19 cellular contexts compared by ENCODE assay signal in the genomic region with DNA sequence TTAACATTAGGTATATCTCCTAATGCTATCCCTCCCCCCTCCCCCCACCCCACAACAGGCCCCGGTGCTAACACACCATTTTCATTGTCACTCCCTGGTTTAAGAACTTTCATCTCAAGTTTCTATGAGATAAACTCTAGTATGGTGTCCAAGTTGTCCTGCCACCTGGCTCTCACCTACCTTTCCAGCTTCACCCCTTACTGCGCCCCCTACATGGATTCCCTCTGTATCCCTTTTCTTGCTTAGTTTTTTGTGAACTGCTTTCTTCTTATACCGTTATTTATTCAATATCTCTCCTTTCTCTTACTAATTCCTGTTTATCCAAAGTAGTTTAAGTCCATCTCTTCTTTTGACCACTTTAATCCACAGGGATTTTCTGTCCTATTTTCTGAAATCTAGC. TPM values are rescaled to one million over a fixed set of nuclear protein-coding genes. Genes with fewer than 3 reads are reported as not detected.
A peak's percentile ranks its signal among the peaks of the same experiment; 100 is the strongest.
DNase-seq lines count a peak whose midpoint lies in the region; ATAC-seq and TF ChIP-seq lines count a peak whose summit lies in the region.
"Had no signal": no experiment of that assay in that cellular context is flagged by ENCODE, and none has a peak within 500 bp of the region (broad histone marks: within the 10 kb centered on the region; RNA-seq: fewer than 3 reads in every experiment).

No MANE protein-coding gene starts in this region.

- no peaks in the 10 kb centered on the region for H3K9me3 ChIP-seq in DND-41 (ENCODE audit: insufficient read depth, low read length, severe bottlenecking)
- H3K9me3 ChIP-seq in right lobe of liver = no peaks in the 10 kb centered on the region
- H3K9me3 ChIP-seq: colonic mucosa, left lung, Peyer's patch, SJSA1 had no signal

- peaks cover 87% of the 10 kb centered on the region for H3K79me2 ChIP-seq in ACC112 (ENCODE audit: control insufficient read depth, insufficient read depth, low read length, unreplicated experiment)
- H3K79me2 ChIP-seq in DND-41 (ENCODE audit: insufficient read depth, low read length) = peaks cover 80% of the 10 kb centered on the region

- no peaks in the 10 kb centered on the region for H3K27me3 Mint-ChIP-seq in WTC11 (ENCODE audit: low read depth)

- H3K4me3 ChIP-seq in ACC112 (ENCODE audit: low read depth, low read length) = no peak overlapping the region
- H3K4me3 ChIP-seq in DND-41 (ENCODE audit: low read depth in 1 of 2, low read length in 2 of 2) = no peak overlapping the region
- no peak overlapping the region for H3K4me3 ChIP-seq in right lobe of liver
- H3K4me3 ChIP-seq: colonic mucosa, left lung, Peyer's patch, SJSA1 had no signal

- no peaks in the 10 kb centered on the region for H3K36me3 ChIP-seq in ACC112 (ENCODE audit: insufficient read depth, low read length)
- no peaks in the 10 kb centered on the region for H3K36me3 ChIP-seq in DND-41 (ENCODE audit: insufficient read depth, low read length)
- H3K36me3 ChIP-seq in right lobe of liver = no peaks in the 10 kb centered on the region
- H3K36me3 ChIP-seq: colonic mucosa, left lung, Peyer's patch, SJSA1 had no signal

- POLR2A ChIA-PET in WTC11 (lab: Charles Lee) = no interaction called here

- H3K4me3 Mint-ChIP-seq in WTC11 = no peak overlapping the region

- H3K9ac ChIP-seq in DND-41 (ENCODE audit: low read depth, low read length) = no peak overlapping the region

- H3K36me3 Mint-ChIP-seq in WTC11 = peaks cover 12% of the 10 kb centered on the region

- H3K27ac ChIP-seq in ACC112 (ENCODE audit: low read depth, low read length) (0 out of 2 replicates have a peak overlapping the region, but pooled peaks have one; percentile 6), DND-41 (ENCODE audit: low read length) (no peak overlapping the region), right lobe of liver (peak overlapping the region in 2 of 3 donors; percentile 13 to 37)
- H3K27ac ChIP-seq: colonic mucosa, left lung, Peyer's patch, SJSA1 had no signal

- peaks cover 4% of the 10 kb centered on the region; the same call in 1 of the 2 replicates for H4K20me1 ChIP-seq in DND-41 (ENCODE audit: insufficient read depth, low read length)

- peak; percentile 3 for TF ChIP-seq CTCF in DND-41 (IDR thresholded peaks at IDR 0.05; ENCODE audit: borderline replicate concordance, extremely low read depth, low read length, poor library complexity, severe bottlenecking)
- TF ChIP-seq CTCF in WTC11 (IDR thresholded peaks at IDR 0.05) = no peak
- TF ChIP-seq CTCF in right lobe of liver (IDR thresholded peaks at IDR 0.05) = no peak

- H3K27me3 ChIP-seq in ACC112 (ENCODE audit: insufficient read depth, low read length) (no peaks in the 10 kb centered on the region), DND-41 (ENCODE audit: insufficient read depth, low read length, poor library complexity) (no peaks in the 10 kb centered on the region), right lobe of liver (no peaks in the 10 kb centered on the region)
- H3K27me3 ChIP-seq: colonic mucosa, left lung, Peyer's patch, SJSA1 had no signal

- intact Hi-C loops in right lobe of liver (cut with DNase I) = no loop called here

- no peak for ATAC-seq in DND-41 (ENCODE audit: insufficient read depth, low read depth)
- ATAC-seq in WTC11 = peak; percentile 53; the same call in 1 of the 2 replicates
- ATAC-seq in right lobe of liver = no peak
- no peak for ATAC-seq in HG03095 (IDR thresholded peaks at IDR 0.05; ENCODE audit: unreplicated experiment)
- ATAC-seq in HG03521 (IDR thresholded peaks at IDR 0.05; ENCODE audit: unreplicated experiment) = no peak

- 84% methylated on average over 3 of the region's 3 CpGs for WGBS in right lobe of liver (ENCODE audit: insufficient coverage, low coverage, low lambda C conversion rate, missing lambda C conversion rate)

- no peak overlapping the region for H3K4me2 ChIP-seq in DND-41 (ENCODE audit: insufficient read depth, low read length)

- DNase-seq in DND-41 (no peak), WTC11 (ENCODE audit: low spot score) (no peak), right lobe of liver (no peak), NCI-H1417 treated with DMSO at 0.1 percent for 48 hours (lab: John Stamatoyannopoulos, UW) (no peak)
- no peak for DNase-seq in activated CD4-positive, alpha-beta T cell treated with anti-CD3 and anti-CD28 coated beads, Interleukin-2, amount 50 U/mL, for 48 hours
- DNase-seq: activated CD4-positive, alpha-beta T cell treated with anti-CD3 and anti-CD28 coated beads for 4 hours; activated CD8-positive, alpha-beta memory T cell treated with anti-CD3 and anti-CD28 coated beads, Interleukin-2, amount 50 U/mL, for 48 hours; activated naive CD4-positive, alpha-beta T cell treated with Interleukin-2 at 50 U/mL for 16 hours; colonic mucosa; left lung; NCI-H1694; NCI-H2227 treated with DMSO at 0.1 percent for 48 hours; Peyer's patch; right cardiac atrium; stimulated activated CD4-positive, alpha-beta T cell treated with anti-CD3 and anti-CD28 coated beads, Interleukin-15, amount 100 ng/mL, for 24 hours had no signal

- no peak overlapping the region for H2AFZ ChIP-seq in ACC112 (ENCODE audit: low read length, unreplicated experiment)
- H2AFZ ChIP-seq in DND-41 (ENCODE audit: low read depth, low read length) = no peak overlapping the region

- H3K9me3 Mint-ChIP-seq in WTC11 = peaks cover 4% of the 10 kb centered on the region; the same call in 1 of the 2 replicates

- H3K4me1 ChIP-seq in ACC112 (ENCODE audit: control insufficient read depth, insufficient read depth, low read length, unreplicated experiment) (peaks cover 30% of the 10 kb centered on the region), DND-41 (ENCODE audit: insufficient read depth, low read length) (no peaks in the 10 kb centered on the region), right lobe of liver (peaks cover 0 to 73% (median 29%) of the 10 kb centered on the region in 4 donors)
- H3K4me1 ChIP-seq: colonic mucosa had no signal

- H3K27ac Mint-ChIP-seq in WTC11 = no peak overlapping the region

- peaks cover 19% of the 10 kb centered on the region for H3K4me1 Mint-ChIP-seq in WTC11

- CTCF ChIA-PET in WTC11 (lab: Charles Lee) = interaction anchor here (2.1 kb wide), 1 partner anchor 43 kb away, joined by 5 read pairs; no protein-coding TSS in a partner anchor

- no peak for TF ChIP-seq POLR2A in right lobe of liver (IDR thresholded peaks at IDR 0.05)

TF ChIP-seq in WTC11, 78 proteins besides CTCF, POLR2A, EP300 and RAD21:
- TF ChIP-seq PRRX2 (CRISPR knock-in tag; IDR thresholded peaks at IDR 0.05) (no peak), CBFB (CRISPR knock-in tag; IDR thresholded peaks at IDR 0.05; ENCODE audit: low read depth) (no peak), GRHL2 (CRISPR knock-in tag; IDR thresholded peaks at IDR 0.05; ENCODE audit: insufficient replicate concordance, severe bottlenecking) (no peak), OVOL2 (CRISPR knock-in tag; IDR thresholded peaks at IDR 0.05; ENCODE audit: borderline replicate concordance) (no peak)

RNA-seq across cellular contexts. Expression of a gene that starts 15.2 kb away (rescaled TPM):
- total RNA-seq in WTC11 (2021) (89.9 to 94.7 TPM (median 92.6 TPM) in 3 replicates), right lobe of liver (10 to 100 TPM; 28.3 to 55.7 (median 36.7) TPM)
